8 cellular contexts compared by ENCODE assay signal in genomic region chr9:135797507-135798302, GRCh38.
DNase-seq lines count a peak whose midpoint lies in the region; ATAC-seq and TF ChIP-seq lines count a peak whose summit lies in the region.
"Had no signal": no experiment of that assay in that cellular context is flagged by ENCODE, and none has a peak within 500 bp of the region (broad histone marks: within the 10 kb centered on the region; RNA-seq: fewer than 3 reads in every experiment).

No MANE protein-coding gene starts in this region.

- H3K4me3 ChIP-seq in KMS-11 (IDR thresholded peaks at IDR 0.05; ENCODE audit: insufficient read depth, low read depth, low read length) (no peak overlapping the region), fibroblast of lung (replicated peaks in 1 of 4; ENCODE audit: control extremely low read depth in 1 of 4, insufficient read depth in 1 of 4, low read depth in 3 of 4, low read length in 4 of 4) (no peak overlapping the region)

- H3K4me2 ChIP-seq in KMS-11 (no peak overlapping the region), fibroblast of lung (ENCODE audit: extremely low read depth, insufficient read depth, low read length) (no peak overlapping the region)

- H3K9ac ChIP-seq in KMS-11 (no peak overlapping the region), fibroblast of lung (ENCODE audit: insufficient read depth, low read length) (no peak overlapping the region)

- H3K27me3 ChIP-seq in KMS-11 (ENCODE audit: insufficient read depth, low read depth) (peaks cover 43% of the 10 kb centered on the region), fibroblast of lung (ENCODE audit: control insufficient read depth, insufficient read depth, low read length) (no peaks in the 10 kb centered on the region)

- H4K20me1 ChIP-seq in KMS-11 (ENCODE audit: insufficient read depth) (no peaks in the 10 kb centered on the region), fibroblast of lung (ENCODE audit: control insufficient read depth, extremely low read depth, insufficient read depth, low read length) (no peaks in the 10 kb centered on the region)

- DNase-seq in EH (ENCODE audit: low read depth) (peak; percentile 63), fibroblast of lung (ENCODE audit: low read depth in 2 of 2) (peak; percentile 12 to 31), pons (ENCODE audit: low spot score) (peak; percentile 31), cortex of kidney (lab: John Stamatoyannopoulos, UW) (no peak)
- DNase-seq: activated B cell treated with CpG ODN at 0.5 μM for 24 hours had no signal

- TF ChIP-seq CTCF in KMS-11 (conservative IDR thresholded peaks at IDR 0.05; ENCODE audit: low read depth, low read length), result peak; percentile 51
- TF ChIP-seq CTCF in VCaP (conservative IDR thresholded peaks at IDR 0.05), result peak; percentile 74
- peak; percentile 64 to 70 for TF ChIP-seq CTCF in fibroblast of lung (conservative IDR thresholded peaks at IDR 0.05 in 1 of 2, IDR thresholded peaks at IDR 0.05 in 1 of 2; ENCODE audit: low read depth in 1 of 2, low read length in 2 of 2)

- no peak overlapping the region for H3K27ac ChIP-seq in KMS-11
- H3K27ac ChIP-seq in VCaP, result no peak overlapping the region
- no peak overlapping the region for H3K27ac ChIP-seq in fibroblast of lung (ENCODE audit: insufficient read depth, low read length)

- H3K79me2 ChIP-seq in KMS-11 (ENCODE audit: insufficient read depth, low read depth) (no peaks in the 10 kb centered on the region), fibroblast of lung (ENCODE audit: control insufficient read depth, insufficient read depth, low read length) (no peaks in the 10 kb centered on the region)

- H2AFZ ChIP-seq in KMS-11 (ENCODE audit: low read depth) (no peak overlapping the region), fibroblast of lung (ENCODE audit: low read length) (peak overlapping the region; percentile 46)

- H3K9me3 ChIP-seq in fibroblast of lung (ENCODE audit: control insufficient read depth, insufficient read depth, low read depth, low read length), result no peaks in the 10 kb centered on the region

- H3K36me3 ChIP-seq in KMS-11 (ENCODE audit: insufficient read depth) (no peaks in the 10 kb centered on the region), fibroblast of lung (ENCODE audit: control insufficient read depth, insufficient read depth, low read length) (no peaks in the 10 kb centered on the region)

- ATAC-seq in GM19035 (IDR thresholded peaks at IDR 0.05; ENCODE audit: unreplicated experiment), result no peak

- H3K4me1 ChIP-seq in KMS-11 (ENCODE audit: low read depth, poor library complexity, severe bottlenecking) (no peaks in the 10 kb centered on the region), fibroblast of lung (ENCODE audit: control insufficient read depth, extremely low read depth, insufficient read depth, low read length) (no peaks in the 10 kb centered on the region)
